Comparison of ENCODE assay signal across 14 cellular contexts in the genomic region with DNA sequence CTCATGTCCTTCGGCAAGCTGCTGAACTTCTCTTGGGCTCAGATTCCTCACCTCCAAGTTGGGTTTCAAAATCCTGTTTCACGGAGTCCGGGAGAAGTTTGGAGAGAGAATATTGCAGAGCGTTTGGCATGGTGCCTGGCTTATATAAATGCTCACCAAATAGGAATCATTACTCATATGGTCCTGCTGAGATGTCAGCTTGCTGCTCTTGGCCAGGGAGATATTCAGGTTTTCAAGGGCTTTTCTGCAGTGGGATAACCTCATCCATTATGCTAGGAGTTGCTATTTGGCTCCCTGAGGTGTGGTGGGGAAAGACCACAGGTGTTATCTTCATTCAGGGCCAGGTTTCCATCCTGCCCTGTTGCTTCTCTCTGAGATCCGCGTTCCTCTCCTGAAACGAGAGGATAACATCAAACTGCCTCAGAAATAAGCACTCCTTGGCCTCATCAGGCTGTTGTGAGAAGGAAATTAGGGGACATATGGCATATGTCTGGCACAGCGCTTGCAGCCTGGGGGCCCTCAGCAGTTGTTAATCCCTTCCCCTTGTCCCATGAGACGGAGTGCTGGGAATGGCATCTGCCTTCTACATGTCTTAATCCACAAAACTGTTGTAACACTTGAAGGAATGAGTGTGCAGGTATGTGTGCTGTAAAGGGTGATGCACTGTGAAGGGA. TPM values are rescaled to one million over a fixed set of nuclear protein-coding genes. Genes with fewer than 3 reads are reported as not detected.
DNase-seq lines count a peak whose midpoint lies in the region; ATAC-seq and TF ChIP-seq lines count a peak whose summit lies in the region.
"Had no signal": no experiment of that assay in that cellular context is flagged by ENCODE, and none has a peak within 500 bp of the region (broad histone marks: within the 10 kb centered on the region; RNA-seq: fewer than 3 reads in every experiment).

No MANE protein-coding gene starts in this region.

- TF ChIP-seq CTCF in RWPE2 (IDR thresholded peaks at IDR 0.05; ENCODE audit: poor library complexity, severe bottlenecking): no peak

- no peaks in the 10 kb centered on the region for H3K27me3 ChIP-seq in RWPE2 (ENCODE audit: insufficient read depth, poor library complexity, severe bottlenecking)
- H3K27me3 ChIP-seq: tibial artery had no signal

- peaks cover 5% of the 10 kb centered on the region for H3K4me1 ChIP-seq in RWPE2 (ENCODE audit: insufficient read depth, poor library complexity, severe bottlenecking)

- H3K9me3 ChIP-seq in RWPE2 (ENCODE audit: severe bottlenecking): no peaks in the 10 kb centered on the region
- H3K9me3 ChIP-seq: tibial artery had no signal

- ATAC-seq in RWPE2 (ENCODE audit: low read depth) (peak; percentile 68), esophagus mucosa (peak; percentile 69), GM21381 (IDR thresholded peaks at IDR 0.05; ENCODE audit: unreplicated experiment) (no peak), HG03108 (IDR thresholded peaks at IDR 0.05; ENCODE audit: unreplicated experiment) (no peak)
- ATAC-seq: sciatic nerve had no signal

- no peaks in the 10 kb centered on the region for H3K36me3 ChIP-seq in RWPE2 (ENCODE audit: low read depth)
- H3K36me3 ChIP-seq: tibial artery had no signal

- no peak overlapping the region for H3K4me3 ChIP-seq in RWPE2 (ENCODE audit: severe bottlenecking)
- H3K4me3 ChIP-seq: tibial artery had no signal

- H3K27ac ChIP-seq in RWPE2 (ENCODE audit: poor library complexity, severe bottlenecking): no peak overlapping the region
- H3K27ac ChIP-seq: tibial artery had no signal

- DNase-seq in NCI-H345 (lab: John Stamatoyannopoulos, UW): peak; percentile 4
- no peak for DNase-seq in NCI-H345 treated with DMSO at 0.1 percent for 48 hours (lab: John Stamatoyannopoulos, UW; ENCODE audit: unreplicated experiment)
- DNase-seq in RWPE2 (ENCODE audit: low spot score): no peak
- peak; percentile 73 for DNase-seq in stromal cell of bone marrow (ENCODE audit: low read depth)
- DNase-seq in AG08396 (ENCODE audit: low spot score): no peak
- DNase-seq: activated CD8-positive, alpha-beta memory T cell treated with anti-CD3 and anti-CD28 coated beads for 24 hours; activated naive CD8-positive, alpha-beta T cell treated with anti-CD3 and anti-CD28 coated beads, Interleukin-2, amount 10 ng/mL, durations not matched to agents 7 days and 5 days; NCI-H1436 treated with DMSO at 0.1 percent for 48 hours; T1000; tibial artery had no signal

RNA-seq across cellular contexts. Expression of a gene that starts 29.9 kb away (rescaled TPM):
- total RNA-seq in esophagus mucosa: 26.0 TPM

RNA-seq across cellular contexts. Expression of a gene that starts 47.6 kb away (rescaled TPM):
- total RNA-seq in esophagus mucosa: 50.7 TPM

Comparison
In these comparisons a context has a peak if more than half of its experiments do, and no peak if none do; other contexts are left out.
1. DNase-seq: peak in NCI-H345 (single experiment) and stromal cell of bone marrow (single experiment); none in NCI-H345 treated with DMSO at 0.1 percent for 48 hours (single experiment), RWPE2 (single experiment) and AG08396 (single experiment).
2. ATAC-seq: peak in RWPE2 (single experiment) and esophagus mucosa (single experiment); none in GM21381 (single experiment) and HG03108 (single experiment).